In genomic region chr4:5782829-5783476, GRCh38 we compare ENCODE assay signal across 18 cellular contexts.
A peak's percentile ranks its signal among the peaks of the same experiment; 100 is the strongest.
DNase-seq lines count a peak whose midpoint lies in the region; ATAC-seq and TF ChIP-seq lines count a peak whose summit lies in the region.
"Had no signal": no experiment of that assay in that cellular context is flagged by ENCODE, and none has a peak within 500 bp of the region (broad histone marks: within the 10 kb centered on the region; RNA-seq: fewer than 3 reads in every experiment).

No MANE protein-coding gene starts in this region.

- no TSS peak for BruUV-seq in A673 (replicated peaks; lab: Mats Ljungman, UMichigan)

- H3K4me3 ChIP-seq in A673 (ENCODE audit: low read depth, low read length, poor library complexity, severe bottlenecking) = no peak overlapping the region
- H3K4me3 ChIP-seq: SJSA1 had no signal

- POLR2A ChIA-PET in A673 (lab: Charles Lee; ENCODE audit: low non-redundant PET) = no interaction called here

- no peaks in the 10 kb centered on the region for H3K27me3 Mint-ChIP-seq in nephron progenitor cell (ENCODE audit: low read depth, poor library complexity)
- H3K27me3 Mint-ChIP-seq in activated T-cell treated with anti-CD3 and anti-CD28 coated beads, Interleukin-2, amount 50 U/mL, for 72 hours (ENCODE audit: low read depth) = no peaks in the 10 kb centered on the region
- H3K27me3 Mint-ChIP-seq: activated naive CD4-positive, alpha-beta T cell treated with anti-CD3 and anti-CD28 coated beads, Interleukin-2, amount 50 U/mL, for 24 hours had no signal

- TF ChIP-seq CTCF in nephron progenitor cell (IDR thresholded peaks at IDR 0.05) (no peak), A673 (conservative IDR thresholded peaks at IDR 0.05; ENCODE audit: low read depth, low read length) (no peak)

- peaks cover 6% of the 10 kb centered on the region for H3K36me3 ChIP-seq in A673 (ENCODE audit: insufficient read depth, low read length, poor library complexity, severe bottlenecking)
- H3K36me3 ChIP-seq: SJSA1 had no signal

- H3K27ac ChIP-seq in A673 (ENCODE audit: low read depth, low read length, poor library complexity, severe bottlenecking) = no peak overlapping the region
- H3K27ac ChIP-seq: KMS-11, SJSA1 had no signal

- H3K4me3 Mint-ChIP-seq in nephron progenitor cell = no peak overlapping the region
- no peak overlapping the region for H3K4me3 Mint-ChIP-seq in activated T-cell treated with anti-CD3 and anti-CD28 coated beads, Interleukin-2, amount 50 U/mL, for 72 hours
- H3K4me3 Mint-ChIP-seq: activated naive CD4-positive, alpha-beta T cell treated with anti-CD3 and anti-CD28 coated beads, Interleukin-2, amount 50 U/mL, for 24 hours; T-helper 1 cell treated with Interleukin-12 subunit alpha and Interleukin-12 subunit beta and Interleukin-4 antibody, amounts not matched to agents 30 μg/mL and 1 μg/mL, for 36 hours had no signal

- no peaks in the 10 kb centered on the region for H3K27me3 ChIP-seq in A673 (replicated peaks; ENCODE audit: insufficient read depth, low read depth, low read length, poor library complexity)
- H3K27me3 ChIP-seq: SJSA1 had no signal

- peaks cover 61% of the 10 kb centered on the region for H3K36me3 Mint-ChIP-seq in nephron progenitor cell (ENCODE audit: low read depth)
- H3K36me3 Mint-ChIP-seq in activated T-cell treated with anti-CD3 and anti-CD28 coated beads, Interleukin-2, amount 50 U/mL, for 72 hours (ENCODE audit: insufficient read depth in 2 of 2) = no peaks in the 10 kb centered on the region
- H3K36me3 Mint-ChIP-seq: activated naive CD4-positive, alpha-beta T cell treated with anti-CD3 and anti-CD28 coated beads, Interleukin-2, amount 50 U/mL, for 24 hours had no signal

- no peaks in the 10 kb centered on the region for H3K4me1 Mint-ChIP-seq in nephron progenitor cell
- H3K4me1 Mint-ChIP-seq in activated T-cell treated with anti-CD3 and anti-CD28 coated beads, Interleukin-2, amount 50 U/mL, for 72 hours (ENCODE audit: low read depth) = no peaks in the 10 kb centered on the region
- H3K4me1 Mint-ChIP-seq: activated naive CD4-positive, alpha-beta T cell treated with anti-CD3 and anti-CD28 coated beads, Interleukin-2, amount 50 U/mL, for 24 hours had no signal

- no peaks in the 10 kb centered on the region for H3K9me3 ChIP-seq in A673 (ENCODE audit: low read depth, low read length, poor library complexity, severe bottlenecking)
- H3K9me3 ChIP-seq: SJSA1 had no signal

- H3K27ac Mint-ChIP-seq in nephron progenitor cell = peak overlapping the region; percentile 40
- H3K27ac Mint-ChIP-seq in activated T-cell treated with anti-CD3 and anti-CD28 coated beads, Interleukin-2, amount 50 U/mL, for 72 hours = no peak overlapping the region
- H3K27ac Mint-ChIP-seq: activated naive CD4-positive, alpha-beta T cell treated with anti-CD3 and anti-CD28 coated beads, Interleukin-2, amount 50 U/mL, for 24 hours; T-helper 1 cell treated with Interleukin-12 subunit alpha and Interleukin-12 subunit beta and Interleukin-4 antibody, amounts not matched to agents 30 μg/mL and 1 μg/mL, for 36 hours had no signal

- CTCF ChIA-PET in A673 (lab: Charles Lee) = no interaction called here

- no peaks in the 10 kb centered on the region for H3K4me1 ChIP-seq in A673 (ENCODE audit: insufficient read depth, low read length, poor library complexity, severe bottlenecking)
- H3K4me1 ChIP-seq: SJSA1 had no signal

- peak; percentile 27 for DNase-seq in DMS53 treated with DMSO at 0.1 percent for 48 hours (lab: John Stamatoyannopoulos, UW; ENCODE audit: unreplicated experiment)
- DNase-seq in NCI-H1092 (lab: John Stamatoyannopoulos, UW) = peak; percentile 26
- peak; percentile 1 for DNase-seq in SHP77 treated with DMSO at 0.1 percent for 48 hours (lab: John Stamatoyannopoulos, UW)
- no peak for DNase-seq in nephron progenitor cell
- DNase-seq in A673 (ENCODE audit: low spot score) = no peak
- DNase-seq in activated T-cell treated with anti-CD3 and anti-CD28 coated beads, Interleukin-2, amount 50 U/mL, for 72 hours = no peak
- DNase-seq: activated CD4-positive, alpha-beta T cell treated with anti-CD3 and anti-CD28 coated beads, Interleukin-2, amount 50 U/mL, for 1 hour; activated T-cell treated with anti-CD3 and anti-CD28 coated beads, Interleukin-2, amount 50 U/mL, for 1 hour; aorta; foreskin fibroblast; GF-D8; MV-4-11 had no signal

- peaks cover 12% of the 10 kb centered on the region for H3K9me3 Mint-ChIP-seq in nephron progenitor cell
- no peaks in the 10 kb centered on the region for H3K9me3 Mint-ChIP-seq in activated T-cell treated with anti-CD3 and anti-CD28 coated beads, Interleukin-2, amount 50 U/mL, for 72 hours
- H3K9me3 Mint-ChIP-seq: activated naive CD4-positive, alpha-beta T cell treated with anti-CD3 and anti-CD28 coated beads, Interleukin-2, amount 50 U/mL, for 24 hours; T-helper 1 cell treated with Interleukin-12 subunit alpha and Interleukin-12 subunit beta and Interleukin-4 antibody, amounts not matched to agents 30 μg/mL and 1 μg/mL, for 36 hours had no signal

- intact Hi-C loops in A673 (cut with micrococcal nuclease; ENCODE audit: unreplicated experiment) = no loop called here

- ATAC-seq in HG03139 (IDR thresholded peaks at IDR 0.05; ENCODE audit: unreplicated experiment) = no peak
- no peak for ATAC-seq in HG03432 (IDR thresholded peaks at IDR 0.05; ENCODE audit: unreplicated experiment)
- ATAC-seq in activated T-cell treated with anti-CD3 and anti-CD28 coated beads, Interleukin-2, amount 50 U/mL, for 72 hours (replicated peaks in 1 of 2) = no peak

Comparison
In these comparisons a context has a peak if more than half of its experiments do, and no peak if none do; other contexts are left out.
1. DNase-seq: peak in DMS53 treated with DMSO at 0.1 percent for 48 hours (single experiment), NCI-H1092 (single experiment) and SHP77 treated with DMSO at 0.1 percent for 48 hours (single experiment); none in nephron progenitor cell (single experiment), A673 (single experiment) and activated T-cell treated with anti-CD3 and anti-CD28 coated beads, Interleukin-2, amount 50 U/mL, for 72 hours (0 of 2).